ENCODE assay signal across 2 cellular contexts in the genomic region with DNA sequence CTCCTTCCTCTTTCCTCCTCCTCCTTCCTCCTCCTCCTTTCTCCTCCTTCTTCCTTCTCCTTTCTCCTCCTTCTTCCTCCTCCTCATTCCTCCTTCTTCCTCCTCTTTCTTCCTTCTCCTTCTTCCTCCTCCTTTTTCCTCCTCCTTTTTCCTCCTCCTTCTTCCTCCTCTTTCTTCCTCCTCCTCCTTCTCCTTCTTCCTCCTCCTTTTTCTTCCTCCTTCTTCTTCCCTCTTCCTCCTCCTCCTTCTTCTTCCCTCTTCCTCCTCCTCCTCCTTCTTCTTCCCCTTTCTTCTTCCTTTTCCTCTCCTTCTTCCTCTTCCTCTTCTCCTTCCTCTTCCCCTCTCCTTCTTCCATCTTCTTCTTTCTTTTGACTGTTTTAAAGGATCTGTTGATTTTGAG.
TF ChIP-seq lines count a peak whose summit lies in the region.

No MANE protein-coding gene starts in this region.

TF ChIP-seq in HepG2, 621 proteins besides CTCF, POLR2A, EP300 and RAD21 (continued from another document):
- TF ChIP-seq MEIS1 (CRISPR knock-in tag; IDR thresholded peaks at IDR 0.05; ENCODE audit: borderline replicate concordance): no peak
- TF ChIP-seq ZNF331 (CRISPR knock-in tag; IDR thresholded peaks at IDR 0.05): no peak

TF ChIP-seq in HEK293, 187 proteins besides CTCF, POLR2A, EP300 and RAD21 (continued from another document):
- TF ChIP-seq, protein P1, sequence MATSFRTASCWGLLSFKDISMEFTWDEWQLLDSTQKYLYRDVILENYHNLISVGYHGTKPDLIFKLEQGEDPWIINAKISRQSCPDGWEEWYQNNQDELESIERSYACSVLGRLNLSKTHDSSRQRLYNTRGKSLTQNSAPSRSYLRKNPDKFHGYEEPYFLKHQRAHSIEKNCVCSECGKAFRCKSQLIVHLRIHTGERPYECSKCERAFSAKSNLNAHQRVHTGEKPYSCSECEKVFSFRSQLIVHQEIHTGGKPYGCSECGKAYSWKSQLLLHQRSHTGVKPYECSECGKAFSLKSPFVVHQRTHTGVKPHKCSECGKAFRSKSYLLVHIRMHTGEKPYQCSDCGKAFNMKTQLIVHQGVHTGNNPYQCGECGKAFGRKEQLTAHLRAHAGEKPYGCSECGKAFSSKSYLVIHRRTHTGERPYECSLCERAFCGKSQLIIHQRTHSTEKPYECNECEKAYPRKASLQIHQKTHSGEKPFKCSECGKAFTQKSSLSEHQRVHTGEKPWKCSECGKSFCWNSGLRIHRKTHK (tag by site-specific recombination; IDR thresholded peaks at IDR 0.05): no peak
- TF ChIP-seq EGR2 (tag by site-specific recombination; IDR thresholded peaks at IDR 0.05; ENCODE audit: low read depth): peak; percentile 36; the same call in 1 of the 2 replicates
- no peak for TF ChIP-seq ZNF16 (tag by site-specific recombination; IDR thresholded peaks at IDR 0.05; ENCODE audit: low read depth)
- no peak for TF ChIP-seq ZNF23 (tag by site-specific recombination; IDR thresholded peaks at IDR 0.05; ENCODE audit: borderline replicate concordance)
- no peak for TF ChIP-seq GLIS1 (tag by site-specific recombination; IDR thresholded peaks at IDR 0.05)
- TF ChIP-seq, protein P2, sequence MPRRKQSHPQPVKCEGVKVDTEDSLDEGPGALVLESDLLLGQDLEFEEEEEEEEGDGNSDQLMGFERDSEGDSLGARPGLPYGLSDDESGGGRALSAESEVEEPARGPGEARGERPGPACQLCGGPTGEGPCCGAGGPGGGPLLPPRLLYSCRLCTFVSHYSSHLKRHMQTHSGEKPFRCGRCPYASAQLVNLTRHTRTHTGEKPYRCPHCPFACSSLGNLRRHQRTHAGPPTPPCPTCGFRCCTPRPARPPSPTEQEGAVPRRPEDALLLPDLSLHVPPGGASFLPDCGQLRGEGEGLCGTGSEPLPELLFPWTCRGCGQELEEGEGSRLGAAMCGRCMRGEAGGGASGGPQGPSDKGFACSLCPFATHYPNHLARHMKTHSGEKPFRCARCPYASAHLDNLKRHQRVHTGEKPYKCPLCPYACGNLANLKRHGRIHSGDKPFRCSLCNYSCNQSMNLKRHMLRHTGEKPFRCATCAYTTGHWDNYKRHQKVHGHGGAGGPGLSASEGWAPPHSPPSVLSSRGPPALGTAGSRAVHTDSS (tag by site-specific recombination; IDR thresholded peaks at IDR 0.05): peak; percentile 50; the same call in 1 of the 2 replicates
- TF ChIP-seq, protein P3, sequence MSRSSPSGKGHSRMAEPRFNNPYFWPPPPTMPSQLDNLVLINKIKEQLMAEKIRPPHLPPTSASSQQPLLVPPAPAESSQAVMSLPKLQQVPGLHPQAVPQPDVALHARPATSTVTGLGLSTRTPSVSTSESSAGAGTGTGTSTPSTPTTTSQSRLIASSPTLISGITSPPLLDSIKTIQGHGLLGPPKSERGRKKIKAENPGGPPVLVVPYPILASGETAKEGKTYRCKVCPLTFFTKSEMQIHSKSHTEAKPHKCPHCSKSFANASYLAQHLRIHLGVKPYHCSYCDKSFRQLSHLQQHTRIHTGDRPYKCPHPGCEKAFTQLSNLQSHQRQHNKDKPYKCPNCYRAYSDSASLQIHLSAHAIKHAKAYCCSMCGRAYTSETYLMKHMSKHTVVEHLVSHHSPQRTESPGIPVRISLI (tag by site-specific recombination; IDR thresholded peaks at IDR 0.05): no peak
TF ChIP-seq in HEK293: peak in this region for 2.
